In genomic region chr2:11563784-11564666, GRCh38 we compare ENCODE assay signal across 20 cellular contexts.
"Had no signal": no experiment of that assay in that cellular context is flagged by ENCODE, and none has a peak within 500 bp of the region (broad histone marks: within the 10 kb centered on the region; RNA-seq: fewer than 3 reads in every experiment).

No MANE protein-coding gene starts in this region.

- H3K4me2 ChIP-seq: hepatocyte had no signal

- H3K4me1 Mint-ChIP-seq: activated naive CD4-positive, alpha-beta T cell treated with anti-CD3 and anti-CD28 coated beads, Interleukin-2, amount 10 ng/mL, durations not matched to agents 7 days and 5 days; activated naive CD8-positive, alpha-beta T cell treated with anti-CD3 and anti-CD28 coated beads, Interleukin-2, amount 50 U/mL, for 24 hours; immature natural killer cell; natural killer cell; T-helper 17 cell had no signal

- H3K27ac ChIP-seq: epithelial cell of prostate, hepatocyte, left lung had no signal

- DNase-seq: activated CD4-positive, alpha-beta memory T cell treated with anti-CD3 and anti-CD28 coated beads for 36 hours; activated CD4-positive, alpha-beta T cell treated with anti-CD3 and anti-CD28 coated beads for 48 hours; activated effector memory CD4-positive, alpha-beta T cell treated with Interleukin-2 at 50 U/mL for 16 hours; activated naive CD4-positive, alpha-beta T cell treated with anti-CD3 and anti-CD28 coated beads, Interleukin-2, amount 10 ng/mL, durations not matched to agents 7 days and 5 days; activated naive CD8-positive, alpha-beta T cell treated with anti-CD3 and anti-CD28 coated beads, Interleukin-2, amount 50 U/mL, for 24 hours; activated T-cell treated with anti-CD3 and anti-CD28 coated beads, Interleukin-2, amount 50 U/mL, for 72 hours; cortex of kidney; immature natural killer cell; kidney glomerular epithelial cell; midbrain; natural killer cell; right cardiac atrium; small intestine; stimulated activated CD4-positive, alpha-beta T cell treated with anti-CD3 and anti-CD28 coated beads, Interleukin-15, amount 100 ng/mL, for 24 hours; stimulated activated naive CD4-positive, alpha-beta T cell; SW 1271; T-helper 17 cell had no signal

- H3K27ac Mint-ChIP-seq: activated CD4-positive, alpha-beta memory T cell treated with anti-CD3 and anti-CD28 coated beads for 36 hours; activated naive CD4-positive, alpha-beta T cell treated with anti-CD3 and anti-CD28 coated beads, Interleukin-2, amount 10 ng/mL, durations not matched to agents 7 days and 5 days; activated naive CD8-positive, alpha-beta T cell treated with anti-CD3 and anti-CD28 coated beads, Interleukin-2, amount 50 U/mL, for 24 hours; activated T-cell treated with anti-CD3 and anti-CD28 coated beads, Interleukin-2, amount 50 U/mL, for 72 hours; immature natural killer cell; natural killer cell; T-helper 17 cell had no signal

- H3K36me3 ChIP-seq: left lung had no signal

- H3K4me1 ChIP-seq: left lung had no signal

- H2AFZ ChIP-seq: hepatocyte had no signal

- H3K4me3 ChIP-seq: hepatocyte, left lung had no signal

- H3K9me3 ChIP-seq: left lung had no signal

- H3K79me2 ChIP-seq: hepatocyte had no signal

- H3K36me3 Mint-ChIP-seq: activated CD4-positive, alpha-beta memory T cell treated with anti-CD3 and anti-CD28 coated beads for 36 hours; activated naive CD4-positive, alpha-beta T cell treated with anti-CD3 and anti-CD28 coated beads, Interleukin-2, amount 10 ng/mL, durations not matched to agents 7 days and 5 days; immature natural killer cell; natural killer cell had no signal

- ATAC-seq: activated naive CD8-positive, alpha-beta T cell treated with anti-CD3 and anti-CD28 coated beads, Interleukin-2, amount 50 U/mL, for 24 hours; activated T-cell treated with anti-CD3 and anti-CD28 coated beads, Interleukin-2, amount 50 U/mL, for 72 hours; left lung; natural killer cell; right cardiac atrium; T-helper 17 cell had no signal

- H3K27me3 ChIP-seq: hepatocyte had no signal

- H3K4me3 Mint-ChIP-seq: activated CD4-positive, alpha-beta memory T cell treated with anti-CD3 and anti-CD28 coated beads for 36 hours; activated naive CD4-positive, alpha-beta T cell treated with anti-CD3 and anti-CD28 coated beads, Interleukin-2, amount 10 ng/mL, durations not matched to agents 7 days and 5 days; activated naive CD8-positive, alpha-beta T cell treated with anti-CD3 and anti-CD28 coated beads, Interleukin-2, amount 50 U/mL, for 24 hours; activated T-cell treated with anti-CD3 and anti-CD28 coated beads, Interleukin-2, amount 50 U/mL, for 72 hours; immature natural killer cell; natural killer cell; T-helper 17 cell had no signal

- H3K9me3 Mint-ChIP-seq: activated CD4-positive, alpha-beta memory T cell treated with anti-CD3 and anti-CD28 coated beads for 36 hours; activated naive CD4-positive, alpha-beta T cell treated with anti-CD3 and anti-CD28 coated beads, Interleukin-2, amount 10 ng/mL, durations not matched to agents 7 days and 5 days; activated naive CD8-positive, alpha-beta T cell treated with anti-CD3 and anti-CD28 coated beads, Interleukin-2, amount 50 U/mL, for 24 hours; activated T-cell treated with anti-CD3 and anti-CD28 coated beads, Interleukin-2, amount 50 U/mL, for 72 hours; immature natural killer cell; natural killer cell had no signal
